1 cellular context compared by ENCODE assay signal in the genomic region with DNA sequence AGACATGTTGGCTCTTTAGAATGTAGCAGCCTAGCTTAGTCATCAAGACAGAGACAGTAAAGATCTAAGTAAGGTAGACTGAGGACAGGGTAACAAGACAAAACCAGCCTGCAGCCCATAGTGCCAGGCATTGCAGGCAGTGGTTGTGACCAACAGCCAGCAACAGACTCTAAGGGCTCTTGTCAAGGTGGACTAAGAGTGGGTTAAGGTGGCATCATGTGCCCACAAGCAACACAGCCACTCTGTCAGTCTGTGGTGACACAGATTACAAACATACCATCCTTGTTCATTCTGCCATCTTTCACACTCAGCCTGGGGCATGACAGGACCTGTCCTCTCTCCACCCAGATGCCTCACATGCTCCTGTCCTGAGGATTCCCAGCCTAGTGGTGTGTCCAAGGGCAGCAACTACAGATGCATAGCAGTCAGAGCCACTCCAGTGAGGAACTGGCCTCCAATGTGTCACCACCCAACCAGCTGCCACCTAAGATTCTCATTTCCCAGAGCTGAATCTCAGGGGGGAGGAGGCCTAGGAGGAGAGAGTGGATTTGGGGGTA.
TF ChIP-seq lines count a peak whose summit lies in the region.

No MANE protein-coding gene starts in this region.

TF ChIP-seq in HepG2, 621 proteins besides CTCF, POLR2A, EP300 and RAD21:
- TF ChIP-seq NR0B2 (CRISPR knock-in tag; IDR thresholded peaks at IDR 0.05) (no peak), DNMT1 (CRISPR knock-in tag; IDR thresholded peaks at IDR 0.05) (no peak), ZNF12 (CRISPR knock-in tag; IDR thresholded peaks at IDR 0.05) (no peak), KDM5A (IDR thresholded peaks at IDR 0.05; ENCODE audit: borderline replicate concordance, low read length) (no peak), SSRP1 (CRISPR knock-in tag; IDR thresholded peaks at IDR 0.05) (no peak), ISL2 (CRISPR knock-in tag; IDR thresholded peaks at IDR 0.05) (no peak), TEAD2 (CRISPR knock-in tag; IDR thresholded peaks at IDR 0.05) (no peak)
- TF ChIP-seq, protein P1, sequence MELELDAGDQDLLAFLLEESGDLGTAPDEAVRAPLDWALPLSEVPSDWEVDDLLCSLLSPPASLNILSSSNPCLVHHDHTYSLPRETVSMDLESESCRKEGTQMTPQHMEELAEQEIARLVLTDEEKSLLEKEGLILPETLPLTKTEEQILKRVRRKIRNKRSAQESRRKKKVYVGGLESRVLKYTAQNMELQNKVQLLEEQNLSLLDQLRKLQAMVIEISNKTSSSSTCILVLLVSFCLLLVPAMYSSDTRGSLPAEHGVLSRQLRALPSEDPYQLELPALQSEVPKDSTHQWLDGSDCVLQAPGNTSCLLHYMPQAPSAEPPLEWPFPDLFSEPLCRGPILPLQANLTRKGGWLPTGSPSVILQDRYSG (CRISPR knock-in tag; IDR thresholded peaks at IDR 0.05): no peak
